36 cellular contexts compared by ENCODE assay signal in genomic region chr5:173047838-173048105, GRCh38.
"Had no signal": no experiment of that assay in that cellular context is flagged by ENCODE, and none has a peak within 500 bp of the region (broad histone marks: within the 10 kb centered on the region; RNA-seq: fewer than 3 reads in every experiment).

No MANE protein-coding gene starts in this region.

- H2AFZ ChIP-seq: PC-9 had no signal

- H3K4me3 ChIP-seq: cardiac muscle cell, MG63, PC-9 had no signal

- H3K36me3 Mint-ChIP-seq: activated CD8-positive, alpha-beta memory T cell treated with anti-CD3 and anti-CD28 coated beads, Interleukin-2, amount 10 ng/mL, durations not matched to agents 7 days and 5 days; activated naive CD8-positive, alpha-beta T cell treated with anti-CD3 and anti-CD28 coated beads for 36 hours had no signal

- H3K4me3 Mint-ChIP-seq: activated CD4-positive, alpha-beta memory T cell treated with anti-CD3 and anti-CD28 coated beads, Interleukin-2, amount 10 ng/mL, durations not matched to agents 7 days and 5 days; activated CD8-positive, alpha-beta memory T cell treated with anti-CD3 and anti-CD28 coated beads, Interleukin-2, amount 10 ng/mL, durations not matched to agents 7 days and 5 days; activated naive CD8-positive, alpha-beta T cell treated with anti-CD3 and anti-CD28 coated beads for 36 hours; central memory CD8-positive, alpha-beta T cell had no signal

- H3K27me3 ChIP-seq: cardiac muscle cell, MG63 had no signal

- H3K27ac Mint-ChIP-seq: activated CD4-positive, alpha-beta memory T cell treated with anti-CD3 and anti-CD28 coated beads, Interleukin-2, amount 10 ng/mL, durations not matched to agents 7 days and 5 days; activated CD8-positive, alpha-beta memory T cell treated with anti-CD3 and anti-CD28 coated beads, Interleukin-2, amount 10 ng/mL, durations not matched to agents 7 days and 5 days; activated naive CD8-positive, alpha-beta T cell treated with anti-CD3 and anti-CD28 coated beads for 36 hours had no signal

- H3K4me2 ChIP-seq: PC-9 had no signal

- DNase-seq: activated CD4-positive, alpha-beta memory T cell treated with anti-CD3 and anti-CD28 coated beads, Interleukin-2, amount 10 ng/mL, durations not matched to agents 7 days and 5 days; activated CD4-positive, alpha-beta T cell treated with anti-CD3 and anti-CD28 coated beads for 1 hour; activated CD4-positive, alpha-beta T cell treated with anti-CD3 and anti-CD28 coated beads for 48 hours; activated CD4-positive, CD25-positive, alpha-beta regulatory T cell; activated CD8-positive, alpha-beta memory T cell treated with anti-CD3 and anti-CD28 coated beads for 24 hours; activated CD8-positive, alpha-beta memory T cell treated with anti-CD3 and anti-CD28 coated beads, Interleukin-2, amount 10 ng/mL, durations not matched to agents 7 days and 5 days; activated effector memory CD4-positive, alpha-beta T cell treated with Interleukin-2 at 50 U/mL for 16 hours; activated naive CD4-positive, alpha-beta T cell; activated naive CD4-positive, alpha-beta T cell treated with anti-CD3 and anti-CD28 coated beads, Interleukin-2, amount 50 U/mL, for 16 hours; activated naive CD8-positive, alpha-beta T cell treated with anti-CD3 and anti-CD28 coated beads for 36 hours; activated T-cell treated with anti-CD3 and anti-CD28 coated beads, Interleukin-2, amount 50 U/mL, for 48 hours; amniotic stem cell; aorta; Kasumi-1; MG63; NCI-H1048; NCI-H1105 treated with DMSO at 0.1 percent for 48 hours; NCI-H1436 treated with DMSO at 0.1 percent for 48 hours; NCI-H1694 treated with DMSO at 0.1 percent for 48 hours; NCI-H2029; NCI-H2107; NCI-H2171; NCI-H510A; NCI-H526; NCI-H748 treated with DMSO at 0.1 percent for 48 hours; NK-92 treated with Interleukin-12 subunit alpha and Interleukin-12 subunit beta, amount 100 ng/mL, for 24 hours; PC-9; Right ventricle myocardium superior; SW 1271; T-helper 1 cell; T-helper 2 cell; T-helper 9 cell had no signal

- ATAC-seq: activated CD8-positive, alpha-beta memory T cell treated with anti-CD3 and anti-CD28 coated beads, Interleukin-2, amount 10 ng/mL, durations not matched to agents 7 days and 5 days had no signal

- H3K4me1 Mint-ChIP-seq: central memory CD8-positive, alpha-beta T cell had no signal

- H3K9me3 Mint-ChIP-seq: activated CD4-positive, alpha-beta memory T cell treated with anti-CD3 and anti-CD28 coated beads, Interleukin-2, amount 10 ng/mL, durations not matched to agents 7 days and 5 days; activated naive CD8-positive, alpha-beta T cell treated with anti-CD3 and anti-CD28 coated beads for 36 hours; central memory CD8-positive, alpha-beta T cell had no signal

- H3K9me3 ChIP-seq: MG63 had no signal

- H3K36me3 ChIP-seq: cardiac muscle cell, MG63 had no signal

- H3K27me3 Mint-ChIP-seq: activated naive CD8-positive, alpha-beta T cell treated with anti-CD3 and anti-CD28 coated beads for 36 hours had no signal

- H3K27ac ChIP-seq: cardiac muscle cell, PC-9, RWPE1, VCaP had no signal
